ENCODE assay signal across 10 cellular contexts in genomic region chr5:151038292-151038745, GRCh38. TPM values are rescaled to one million over a fixed set of nuclear protein-coding genes. Genes with fewer than 3 reads are reported as not detected.
DNase-seq lines count a peak whose midpoint lies in the region; ATAC-seq, FAIRE-seq and TF ChIP-seq lines count a peak whose summit lies in the region.
"Had no signal": no experiment of that assay in that cellular context is flagged by ENCODE, and none has a peak within 500 bp of the region (broad histone marks: within the 10 kb centered on the region; RNA-seq: fewer than 3 reads in every experiment).

No MANE protein-coding gene starts in this region.

- ATAC-seq in HepG2 (no peak), GM21381 (IDR thresholded peaks at IDR 0.05; ENCODE audit: unreplicated experiment) (no peak), GM19351 (IDR thresholded peaks at IDR 0.05; ENCODE audit: unreplicated experiment) (no peak)

- no peak for FAIRE-seq in HepG2 (lab: Jason Lieb, UNC)

- no peak overlapping the region for H2AFZ ChIP-seq in HepG2 (ENCODE audit: low read length)

- in situ Hi-C loops in HepG2 (cut with HindIII; ENCODE audit: extremely low pct_ligation_motif_present, low pct_unique_long_range_greater_than_20kb) = no loop called here

- TF ChIP-seq CTCF in adrenal gland (IDR thresholded peaks at IDR 0.05) (no peak), HepG2 (CRISPR knock-in tag; IDR thresholded peaks at IDR 0.05) (no peak), spleen (IDR thresholded peaks at IDR 0.05 in 8 of 11, conservative IDR thresholded peaks at IDR 0.05 in 3 of 11) (no peak)

- H3K27ac ChIP-seq in adrenal gland (peak overlapping the region; percentile 34 to 89 (median 84)), HepG2 (ENCODE audit: extremely low read length, insufficient read depth, low read length) (peak overlapping the region; percentile 43), spleen (peak overlapping the region; percentile 1 to 87 (median 74))
- H3K27ac ChIP-seq: BLaER1 treated with 17β-estradiol and CSF1 and Interleukin-3, amounts not matched to agents 10 nM and 100 nM had no signal

- H3K9me3 ChIP-seq in adrenal gland (replicated peaks in 1 of 3) (no peaks in the 10 kb centered on the region), HepG2 (ENCODE audit: low read length) (no peaks in the 10 kb centered on the region), spleen (no peaks in the 10 kb centered on the region)
- H3K9me3 ChIP-seq: BLaER1 treated with 17β-estradiol and CSF1 and Interleukin-3, amounts not matched to agents 10 nM and 100 nM had no signal

- TF ChIP-seq EP300 in HepG2 (IDR thresholded peaks at IDR 0.05; ENCODE audit: low read depth in 2 of 2, low read length in 2 of 2) (no peak), HepG2 (CRISPR knock-in tag; IDR thresholded peaks at IDR 0.05; ENCODE audit: borderline replicate concordance) (no peak)

- DNase-seq in H7 (peak; percentile 16), adrenal gland (no peak), HepG2 (ENCODE audit: low spot score) (no peak), spleen (peak; percentile 54), H4 (ENCODE audit: low spot score) (no peak), cerebellar cortex (ENCODE audit: low spot score) (no peak)
- DNase-seq: NCI-H2081 had no signal

- no peaks in the 10 kb centered on the region for H3K27me3 ChIP-seq in H7 (ENCODE audit: control insufficient read depth, insufficient read depth, low read length)
- H3K27me3 ChIP-seq in adrenal gland = no peaks in the 10 kb centered on the region
- H3K27me3 ChIP-seq in HepG2 (ENCODE audit: control insufficient read depth in 1 of 2, insufficient read depth in 2 of 2, low read length in 2 of 2) = no peaks in the 10 kb centered on the region
- no peaks in the 10 kb centered on the region for H3K27me3 ChIP-seq in spleen (replicated peaks in 1 of 7)
- H3K27me3 ChIP-seq: BLaER1 treated with 17β-estradiol and CSF1 and Interleukin-3, amounts not matched to agents 10 nM and 100 nM had no signal

- POLR2A ChIA-PET in HepG2 (lab: Yijun Ruan, JAX) = no interaction called here

- WGBS in adrenal gland, 4 donors = 52 to 64% (median 60%) methylated on average over 10 of the region's 10 CpGs
- WGBS in HepG2 (ENCODE audit: low lambda C conversion rate) = 75% methylated on average over 8 of the region's 10 CpGs
- 75 to 86% (median 79%) methylated on average over 9 to 10 of the region's 10 CpGs for WGBS in spleen, 5 donors

- no TSS peak for BruUV-seq in HepG2 (replicated peaks; lab: Mats Ljungman, UMichigan)

- H3K36me3 ChIP-seq in H7 (replicated peaks; ENCODE audit: control insufficient read depth, insufficient read depth, low read length) (peaks cover 10% of the 10 kb centered on the region), adrenal gland (replicated peaks in 1 of 2) (peaks cover 0 to 83% of the 10 kb centered on the region in 2 donors), HepG2 (replicated peaks in 1 of 2; ENCODE audit: control insufficient read depth in 1 of 2, insufficient read depth in 2 of 2, low read length in 2 of 2) (peaks cover 49 to 92% of the 10 kb centered on the region in 2 experiments), spleen (peaks cover 0 to 100% (median 97%) of the 10 kb centered on the region in 6 donors)

- H3K4me1 ChIP-seq in adrenal gland (replicated peaks in 1 of 2) = peaks cover 21 to 23% of the 10 kb centered on the region in 2 donors
- peaks cover 39% of the 10 kb centered on the region for H3K4me1 ChIP-seq in HepG2 (ENCODE audit: insufficient read depth, low read length)
- H3K4me1 ChIP-seq in spleen = peaks cover 14 to 48% (median 36%) of the 10 kb centered on the region in 6 donors

- H3K4me2 ChIP-seq in HepG2 (ENCODE audit: low read depth, low read length) = no peak overlapping the region; the same call in 1 of the 2 replicates
- H3K4me2 ChIP-seq: BLaER1 treated with 17β-estradiol and CSF1 and Interleukin-3, amounts not matched to agents 10 nM and 100 nM had no signal

- no peaks in the 10 kb centered on the region for H3K79me2 ChIP-seq in HepG2 (ENCODE audit: insufficient read depth, low read length)

- intact Hi-C loops in adrenal gland (cut with DNase I) (no loop called here), HepG2 (cut with micrococcal nuclease; ENCODE audit: unreplicated experiment) (no loop called here), spleen (cut with DNase I; ENCODE audit: low total_unique reads) (no loop called here)

- H3K9ac ChIP-seq in HepG2 (ENCODE audit: insufficient read depth, low read depth, low read length) = no peak overlapping the region
- H3K9ac ChIP-seq: BLaER1 treated with 17β-estradiol and CSF1 and Interleukin-3, amounts not matched to agents 10 nM and 100 nM had no signal

- TF ChIP-seq POLR2A in adrenal gland (IDR thresholded peaks at IDR 0.05) = peak in 1 of 2 donors; percentile 7
- TF ChIP-seq POLR2A in HepG2 (IDR thresholded peaks at IDR 0.05; ENCODE audit: insufficient read depth in 1 of 2, low read depth in 2 of 2, low read length in 2 of 2) = no peak
- TF ChIP-seq POLR2A in spleen (IDR thresholded peaks at IDR 0.05) = no peak

- no peak for TF ChIP-seq RAD21 in HepG2 (CRISPR knock-in tag; IDR thresholded peaks at IDR 0.05)

- H3K4me3 ChIP-seq in H7 (ENCODE audit: insufficient read depth, low read depth, low read length) (no peak overlapping the region), adrenal gland (no peak overlapping the region), HepG2 (replicated peaks in 1 of 3; ENCODE audit: insufficient read depth in 1 of 3, low read depth in 2 of 3, low read length in 3 of 3) (no peak overlapping the region), spleen (no peak overlapping the region)
- H3K4me3 ChIP-seq: BLaER1 treated with 17β-estradiol and CSF1 and Interleukin-3, amounts not matched to agents 10 nM and 100 nM had no signal

- H4K20me1 ChIP-seq in HepG2 (ENCODE audit: insufficient read depth, low read length) = no peaks in the 10 kb centered on the region

- CTCF ChIA-PET in HepG2 (lab: Yijun Ruan, JAX; ENCODE audit: low intra/inter-chr PET ratio, low total read pairs) = no interaction called here

RNA-seq across cellular contexts. Expression of gene GPX3, which starts 17.9 kb away (rescaled TPM):
- 22.4 and 39.8 TPM in 2 replicates for total RNA-seq in H7 (2014; rRNA removed; shearing (Covaris generic))
- total RNA-seq in adrenal gland (1,000 to 10,000 TPM in 3 of 8 donors, 100 to 1,000 TPM in 5; 232 to 1,751 (median 422) TPM), HepG2 (2016; rRNA removed; fragmentation: Illumina TruSeq; extraction: Trizol) (31.9 and 33.8 TPM in 2 replicates), spleen (100 to 1,000 TPM in 6 of 7 donors, 10 to 100 TPM in 1; 78.7 to 886 (median 416) TPM)
- polyA plus RNA-seq in adrenal gland (1,000 to 10,000 TPM in 2 of 3 donors, 100 to 1,000 TPM in 1; 365 to 1,619 (median 1,026) TPM), HepG2 (2011; rRNA removed) (1,506 and 1,892 TPM in 2 replicates), spleen (100 to 1,000 TPM; 158 to 261 (median 256) TPM)
- total RNA-seq in HepG2 (2016; cell fraction: cytosol; rRNA removed; fragmentation: Illumina TruSeq; extraction: Trizol; ENCODE audit: low read depth) = 15.0 and 22.4 TPM in 2 replicates
- 27.5 and 35.1 TPM in 2 replicates for total RNA-seq in HepG2 (2016; cell fraction: insoluble cytoplasmic fraction; rRNA removed; fragmentation: Illumina TruSeq; extraction: Trizol)
- total RNA-seq in HepG2 (2016; cell fraction: membrane; rRNA removed; fragmentation: Illumina TruSeq; extraction: Trizol) = 43.3 and 53.5 TPM in 2 replicates
- total RNA-seq in HepG2 (2016; cell fraction: nucleus; rRNA removed; fragmentation: Illumina TruSeq; extraction: Trizol) = 37.4 and 44.4 TPM in 2 replicates
- polyA plus RNA-seq in HepG2 (2011; cell fraction: cytosol; rRNA removed) = 1,827 and 1,911 TPM in 2 replicates
- 579 and 581 TPM in 2 replicates for polyA plus RNA-seq in HepG2 (2011; cell fraction: nucleus; rRNA removed)
- 440 and 606 TPM in 2 replicates for polyA plus RNA-seq in HepG2 (2012)
- 58.7 and 88.7 TPM in 2 replicates for polyA plus RNA-seq in HepG2 (2016; cell fraction: cytosol; fragmentation: Illumina TruSeq; extraction: Trizol; ENCODE audit: low read depth)
- 65.0 and 89.5 TPM in 2 replicates for polyA plus RNA-seq in HepG2 (2016; cell fraction: insoluble cytoplasmic fraction; fragmentation: Illumina TruSeq; extraction: Trizol; ENCODE audit: low read depth)
- 111 and 130 TPM in 2 replicates for polyA plus RNA-seq in HepG2 (2016; cell fraction: membrane; fragmentation: Illumina TruSeq; extraction: Trizol; ENCODE audit: low read depth)
- 94.5 and 99.0 TPM in 2 replicates for polyA plus RNA-seq in HepG2 (2016; cell fraction: nucleus; fragmentation: Illumina TruSeq; extraction: Trizol; ENCODE audit: insufficient read depth, low read depth)
- polyA minus RNA-seq in HepG2 (2011; rRNA and poly(A)+ RNA removed; ENCODE audit: low replicate concordance) = 1.3 and 2,208 TPM in 2 replicates
- polyA minus RNA-seq in HepG2 (2011; cell fraction: cytosol; rRNA and poly(A)+ RNA removed) = 329 and 350 TPM in 2 replicates
- polyA minus RNA-seq in HepG2 (2011; cell fraction: nucleus; rRNA and poly(A)+ RNA removed) = 159 and 243 TPM in 2 replicates
- total RNA-seq in H4 (2014; rRNA removed; shearing (Covaris generic)) = 338 and 380 TPM in 2 replicates

RNA-seq across cellular contexts. Expression of gene TNIP1, which starts 42.5 kb away (rescaled TPM):
- 27.3 and 38.6 TPM in 2 replicates for total RNA-seq in H7 (2014; rRNA removed; shearing (Covaris generic))
- 100 to 1,000 TPM in 6 of 8 donors, 10 to 100 TPM in 2; 36.6 to 129 (median 103) TPM for total RNA-seq in adrenal gland
- polyA plus RNA-seq in adrenal gland = 10 to 100 TPM; 42.2 to 85.1 (median 68.1) TPM
- total RNA-seq in HepG2 (2016; rRNA removed; fragmentation: Illumina TruSeq; extraction: Trizol) = 26.2 and 29.8 TPM in 2 replicates
- 11.3 and 13.0 TPM in 2 replicates for total RNA-seq in HepG2 (2016; cell fraction: cytosol; rRNA removed; fragmentation: Illumina TruSeq; extraction: Trizol; ENCODE audit: low read depth)
- total RNA-seq in HepG2 (2016; cell fraction: insoluble cytoplasmic fraction; rRNA removed; fragmentation: Illumina TruSeq; extraction: Trizol) = 22.8 and 24.5 TPM in 2 replicates
- total RNA-seq in HepG2 (2016; cell fraction: membrane; rRNA removed; fragmentation: Illumina TruSeq; extraction: Trizol) = 28.9 and 33.7 TPM in 2 replicates
- 16.2 and 22.2 TPM in 2 replicates for total RNA-seq in HepG2 (2016; cell fraction: nucleus; rRNA removed; fragmentation: Illumina TruSeq; extraction: Trizol)
- polyA plus RNA-seq in HepG2 (2011; rRNA removed) = 45.9 and 48.7 TPM in 2 replicates
- polyA plus RNA-seq in HepG2 (2011; cell fraction: cytosol; rRNA removed) = 40.8 and 45.3 TPM in 2 replicates
- 57.3 and 59.8 TPM in 2 replicates for polyA plus RNA-seq in HepG2 (2011; cell fraction: nucleus; rRNA removed)
- polyA plus RNA-seq in HepG2 (2012) = 52.5 and 57.8 TPM in 2 replicates
- 16.8 and 17.8 TPM in 2 replicates for polyA plus RNA-seq in HepG2 (2016; cell fraction: cytosol; fragmentation: Illumina TruSeq; extraction: Trizol; ENCODE audit: low read depth)
- polyA plus RNA-seq in HepG2 (2016; cell fraction: insoluble cytoplasmic fraction; fragmentation: Illumina TruSeq; extraction: Trizol; ENCODE audit: low read depth) = 26.4 and 35.7 TPM in 2 replicates
- polyA plus RNA-seq in HepG2 (2016; cell fraction: membrane; fragmentation: Illumina TruSeq; extraction: Trizol; ENCODE audit: low read depth) = 31.5 and 33.1 TPM in 2 replicates
- polyA plus RNA-seq in HepG2 (2016; cell fraction: nucleus; fragmentation: Illumina TruSeq; extraction: Trizol; ENCODE audit: insufficient read depth, low read depth) = 29.8 and 34.0 TPM in 2 replicates
- 45.2 and 73.0 TPM in 2 replicates for polyA minus RNA-seq in HepG2 (2011; rRNA and poly(A)+ RNA removed; ENCODE audit: low replicate concordance)
- polyA minus RNA-seq in HepG2 (2011; cell fraction: cytosol; rRNA and poly(A)+ RNA removed) = 45.8 and 51.1 TPM in 2 replicates
- polyA minus RNA-seq in HepG2 (2011; cell fraction: nucleus; rRNA and poly(A)+ RNA removed) = 50.0 and 60.3 TPM in 2 replicates
- total RNA-seq in spleen = 100 to 1,000 TPM; 179 to 260 (median 218) TPM
- polyA plus RNA-seq in spleen = 100 to 1,000 TPM in 1 of 3 donors, 10 to 100 TPM in 2; 67.7 to 149 (median 95.9) TPM
- 38.7 and 41.9 TPM in 2 replicates for total RNA-seq in H4 (2014; rRNA removed; shearing (Covaris generic))

Comparison
In these comparisons a context has a peak if more than half of its experiments do, and no peak if none do; other contexts are left out.
1. DNase-seq: peak in H7 (single experiment) and spleen (single experiment); none in adrenal gland (0 of 7), HepG2 (single experiment), H4 (single experiment) and cerebellar cortex (single experiment).
2. Peak in every context shown above with its lines, with median percentiles within 50 percentile points of each other: H3K27ac ChIP-seq.